In the genomic region with DNA sequence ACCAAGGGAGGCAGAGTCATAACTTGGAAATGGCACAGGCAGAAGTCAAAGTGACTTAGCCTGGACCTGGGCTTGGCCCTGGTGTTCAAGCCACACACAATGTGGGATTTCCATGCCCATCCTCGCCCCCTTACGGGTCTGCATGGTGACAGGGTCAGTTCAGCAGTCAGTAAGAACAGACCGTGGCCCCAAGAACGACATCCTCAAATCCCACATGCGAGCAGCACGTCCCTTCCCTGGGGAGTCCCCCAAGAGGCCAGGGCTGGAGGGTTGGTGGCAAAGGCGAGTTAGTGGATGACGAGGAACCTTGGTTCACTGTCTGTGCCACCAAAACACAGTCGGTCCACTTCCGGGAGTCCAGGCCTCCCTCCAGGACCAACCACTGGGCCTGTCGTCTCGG, we compare ENCODE assay signal across 7 cellular contexts.
"Had no signal": no experiment of that assay in that cellular context is flagged by ENCODE, and none has a peak within 500 bp of the region (broad histone marks: within the 10 kb centered on the region; RNA-seq: fewer than 3 reads in every experiment).

No MANE protein-coding gene starts in this region.

- FAIRE-seq: H1, H54, HepG2 had no signal

- H2AFZ ChIP-seq: GM23338 had no signal

- H3K4me3 ChIP-seq: GM23338 had no signal

- DNase-seq: H9, HCEC 1CT had no signal

- H3K27ac ChIP-seq: HL-60 had no signal

- H3K4me2 ChIP-seq: GM23338 had no signal
